Comparison of ENCODE assay signal across 8 cellular contexts in the genomic region with DNA sequence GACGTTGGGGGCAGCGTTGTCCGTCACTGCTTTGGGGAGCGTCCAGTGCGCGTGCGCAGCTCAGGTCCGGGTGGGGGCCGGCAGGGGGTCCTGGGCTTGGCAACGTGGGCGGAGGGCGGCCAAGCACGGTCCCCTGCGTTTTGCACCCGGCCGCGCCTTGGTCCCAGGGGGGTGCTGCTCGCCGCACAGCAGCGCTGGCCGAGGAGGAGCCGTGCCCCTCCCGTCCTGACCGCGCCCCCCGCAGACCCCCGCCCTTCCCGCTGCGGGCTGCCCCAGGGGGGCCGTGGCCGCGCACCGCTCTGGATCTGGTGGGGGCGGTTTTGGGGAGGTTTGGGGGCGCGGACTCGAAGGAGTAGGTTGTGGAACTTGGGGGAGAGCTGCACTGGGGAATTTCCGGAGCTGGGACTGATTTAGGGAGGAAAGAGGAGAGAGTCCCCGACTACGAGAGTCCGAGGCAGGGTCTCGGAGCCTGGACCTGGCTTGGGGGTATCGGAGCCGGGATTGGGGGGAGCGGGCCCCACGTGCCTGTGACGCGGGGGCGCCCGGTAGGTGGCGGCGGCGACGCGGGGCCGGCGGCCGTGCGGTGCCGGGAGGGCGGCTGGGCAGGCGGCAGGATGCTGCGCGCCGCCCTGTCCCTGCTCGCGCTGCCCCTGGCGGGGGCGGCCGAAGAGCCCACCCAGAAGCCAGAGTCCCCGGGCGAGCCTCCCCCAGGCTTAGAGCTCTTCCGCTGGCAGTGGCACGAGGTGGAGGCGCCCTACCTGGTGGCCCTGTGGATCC. TPM values are rescaled to one million over a fixed set of nuclear protein-coding genes. Genes with fewer than 3 reads are reported as not detected.
DNase-seq lines count a peak whose midpoint lies in the region; TF ChIP-seq lines count a peak whose summit lies in the region.

A gene with protein sequence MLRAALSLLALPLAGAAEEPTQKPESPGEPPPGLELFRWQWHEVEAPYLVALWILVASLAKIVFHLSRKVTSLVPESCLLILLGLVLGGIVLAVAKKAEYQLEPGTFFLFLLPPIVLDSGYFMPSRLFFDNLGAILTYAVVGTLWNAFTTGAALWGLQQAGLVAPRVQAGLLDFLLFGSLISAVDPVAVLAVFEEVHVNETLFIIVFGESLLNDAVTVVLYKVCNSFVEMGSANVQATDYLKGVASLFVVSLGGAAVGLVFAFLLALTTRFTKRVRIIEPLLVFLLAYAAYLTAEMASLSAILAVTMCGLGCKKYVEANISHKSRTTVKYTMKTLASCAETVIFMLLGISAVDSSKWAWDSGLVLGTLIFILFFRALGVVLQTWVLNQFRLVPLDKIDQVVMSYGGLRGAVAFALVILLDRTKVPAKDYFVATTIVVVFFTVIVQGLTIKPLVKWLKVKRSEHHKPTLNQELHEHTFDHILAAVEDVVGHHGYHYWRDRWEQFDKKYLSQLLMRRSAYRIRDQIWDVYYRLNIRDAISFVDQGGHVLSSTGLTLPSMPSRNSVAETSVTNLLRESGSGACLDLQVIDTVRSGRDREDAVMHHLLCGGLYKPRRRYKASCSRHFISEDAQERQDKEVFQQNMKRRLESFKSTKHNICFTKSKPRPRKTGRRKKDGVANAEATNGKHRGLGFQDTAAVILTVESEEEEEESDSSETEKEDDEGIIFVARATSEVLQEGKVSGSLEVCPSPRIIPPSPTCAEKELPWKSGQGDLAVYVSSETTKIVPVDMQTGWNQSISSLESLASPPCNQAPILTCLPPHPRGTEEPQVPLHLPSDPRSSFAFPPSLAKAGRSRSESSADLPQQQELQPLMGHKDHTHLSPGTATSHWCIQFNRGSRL (plus strand): TSS at position 579 of the 777 bp plus-strand sequence. CDS start 36 bp downstream, at position 615.

- H3K4me1 ChIP-seq in osteoblast (ENCODE audit: insufficient read depth, low read length) (peaks cover 49% of the 10 kb centered on the region), thyroid gland (peaks cover 28 to 41% of the 10 kb centered on the region in 2 donors)

- peak within 1 kb of the TSS; percentile 45 for H3K4me3 ChIP-seq in AG09309 (ENCODE audit: control insufficient read depth, low read depth, low read length)
- H3K4me3 ChIP-seq in WI38 (ENCODE audit: low read depth, low read length) = peak within 1 kb of the TSS; percentile 72
- peak within 1 kb of the TSS; percentile 55 for H3K4me3 ChIP-seq in fibroblast of pulmonary artery (replicated peaks; ENCODE audit: low read depth, low read length)
- H3K4me3 ChIP-seq in osteoblast (ENCODE audit: insufficient read depth, low read length) = peak within 1 kb of the TSS; percentile 94
- peak within 1 kb of the TSS in 1 of 3 donors; percentile 27 for H3K4me3 ChIP-seq in thyroid gland (replicated peaks in 1 of 3)

- TF ChIP-seq CTCF in AG09309 (IDR thresholded peaks at IDR 0.05; ENCODE audit: control insufficient read depth, insufficient read depth, low read depth, low read length, missing control alignments) (no peak), GM13976 (IDR thresholded peaks at IDR 0.05; ENCODE audit: borderline replicate concordance, control extremely low read depth, extremely low read depth, insufficient read depth, missing control alignments) (peak; percentile 22), WI38 (IDR thresholded peaks at IDR 0.05; ENCODE audit: low read depth, low read length) (no peak), fibroblast of pulmonary artery (IDR thresholded peaks at IDR 0.05; ENCODE audit: low read length, missing control alignments) (no peak), osteoblast (IDR thresholded peaks at IDR 0.05; ENCODE audit: extremely low read depth, low read depth, low read length) (no peak), thyroid gland (IDR thresholded peaks at IDR 0.05) (peak in 1 of 6 experiments; percentile 23)

- DNase-seq in AG09309 (ENCODE audit: low read depth) (no peak), GM13976 (ENCODE audit: low spot score) (peak; percentile 77), fibroblast of pulmonary artery (ENCODE audit: low read depth) (no peak), osteoblast (ENCODE audit: insufficient read length, low spot score, missing footprints) (peak; percentile 91), mucosa of gallbladder (ENCODE audit: low spot score) (no peak), thyroid gland (no peak), NCI-H2196 treated with DMSO at 0.1 percent for 48 hours (lab: John Stamatoyannopoulos, UW; ENCODE audit: unreplicated experiment) (no peak)

- H3K27ac ChIP-seq in osteoblast (ENCODE audit: low read depth, low read length) (peak within 1 kb of the TSS; percentile 42), thyroid gland (no peak within 1 kb of the TSS)

- H3K9me3 ChIP-seq in osteoblast (ENCODE audit: low read depth, low read length) (no peaks in the 10 kb centered on the region), thyroid gland (no peaks in the 10 kb centered on the region)

- H3K79me2 ChIP-seq in osteoblast (ENCODE audit: insufficient read depth, low read length) = peaks cover 27% of the 10 kb centered on the region

- WGBS in thyroid gland, 2 donors = 0 to 2% methylated on average over 12 to 21 of the region's 75 CpGs

- peak within 1 kb of the TSS; percentile 84 for H3K4me2 ChIP-seq in osteoblast (ENCODE audit: insufficient read depth, low read length)

- H3K27me3 ChIP-seq in osteoblast (ENCODE audit: insufficient read depth, low read length) = no peaks in the 10 kb centered on the region
- no peaks in the 10 kb centered on the region for H3K27me3 ChIP-seq in thyroid gland

- in situ Hi-C loops in GM13976 (cut with MboI; ENCODE audit: low sequenced_read_pairs, unreplicated experiment) = no loop called here

- H3K36me3 ChIP-seq in osteoblast (ENCODE audit: insufficient read depth, low read length) (peaks cover 4% of the 10 kb centered on the region), thyroid gland (no peaks in the 10 kb centered on the region)

- no peak for TF ChIP-seq POLR2A in thyroid gland (IDR thresholded peaks at IDR 0.05)

- peak within 1 kb of the TSS; percentile 78 for H2AFZ ChIP-seq in osteoblast (ENCODE audit: low read length)

- peaks cover 2% of the 10 kb centered on the region for H4K20me1 ChIP-seq in osteoblast (ENCODE audit: insufficient read depth, low read length)

- intact Hi-C loops in thyroid gland (cut with DNase I) = no loop called here

RNA-seq across cellular contexts. Expression of the gene that starts here (rescaled TPM):
- total RNA-seq in osteoblast (2.9 and 3.6 TPM in 2 replicates), mucosa of gallbladder (3.2 TPM), thyroid gland (1 to 10 TPM in 2 of 4 donors, under 1 TPM in 2; 0.56 to 3.0 (median 1.1) TPM)

Comparison
In these comparisons a context has a peak if more than half of its experiments do, and no peak if none do; other contexts are left out.
1. DNase-seq: peak in GM13976 (single experiment) and osteoblast (single experiment); none in AG09309 (single experiment), fibroblast of pulmonary artery (single experiment), mucosa of gallbladder (single experiment), thyroid gland (0 of 2) and NCI-H2196 treated with DMSO at 0.1 percent for 48 hours (single experiment).